1 cellular context compared by ENCODE assay signal in the genomic region with DNA sequence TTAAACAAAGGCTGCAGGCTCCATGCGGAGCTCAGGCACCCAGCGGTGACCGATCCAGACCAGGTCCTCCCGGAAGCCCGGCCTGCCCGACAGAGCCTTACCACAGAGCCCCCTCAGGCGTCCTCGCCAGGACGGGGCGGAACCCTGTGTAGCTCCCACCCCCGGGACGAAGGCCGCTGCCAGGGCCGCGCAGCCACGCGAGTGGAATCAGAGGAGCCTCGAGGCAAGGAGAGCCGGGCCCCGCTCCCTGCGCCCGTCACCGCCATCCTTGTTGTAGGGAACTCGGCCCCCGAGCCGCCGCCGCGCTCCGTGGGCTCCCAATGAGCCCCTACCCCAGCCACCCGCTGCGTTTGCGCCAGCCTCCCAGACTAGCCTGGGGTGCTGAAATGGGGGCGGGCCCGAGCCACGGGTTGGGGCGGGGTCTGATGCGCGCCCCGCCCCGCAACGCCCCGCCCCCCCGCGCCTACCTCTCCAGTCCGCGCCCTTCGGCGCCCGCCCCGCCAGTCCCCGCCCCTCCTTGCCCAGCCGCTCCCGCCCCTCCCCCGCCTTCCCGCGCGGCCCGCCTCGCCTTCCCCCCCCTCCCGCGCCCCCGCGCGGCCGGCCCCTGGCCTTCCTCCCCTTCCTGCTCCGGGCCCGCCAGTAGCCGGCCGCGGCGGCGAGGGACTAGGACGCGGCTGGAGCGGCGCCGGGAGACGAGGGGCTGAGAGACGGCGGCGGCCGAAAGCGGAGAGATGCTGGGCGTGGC.
A peak's percentile ranks its signal among the peaks of the same experiment; 100 is the strongest.
TF ChIP-seq lines count a peak whose summit lies in the region.

Gene LIMS1 (plus strand): TSS at position 639 of the 745 bp plus-strand sequence. CDS start 93 bp downstream, at position 732.

TF ChIP-seq in K562, 482 proteins besides CTCF, POLR2A, EP300 and RAD21 (continued from another document and continues in another):
- TF ChIP-seq, protein P1, sequence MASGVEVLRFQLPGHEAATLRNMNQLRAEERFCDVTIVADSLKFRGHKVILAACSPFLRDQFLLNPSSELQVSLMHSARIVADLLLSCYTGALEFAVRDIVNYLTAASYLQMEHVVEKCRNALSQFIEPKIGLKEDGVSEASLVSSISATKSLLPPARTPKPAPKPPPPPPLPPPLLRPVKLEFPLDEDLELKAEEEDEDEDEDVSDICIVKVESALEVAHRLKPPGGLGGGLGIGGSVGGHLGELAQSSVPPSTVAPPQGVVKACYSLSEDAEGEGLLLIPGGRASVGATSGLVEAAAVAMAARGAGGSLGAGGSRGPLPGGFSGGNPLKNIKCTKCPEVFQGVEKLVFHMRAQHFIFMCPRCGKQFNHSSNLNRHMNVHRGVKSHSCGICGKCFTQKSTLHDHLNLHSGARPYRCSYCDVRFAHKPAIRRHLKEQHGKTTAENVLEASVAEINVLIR (CRISPR knock-in tag; IDR thresholded peaks at IDR 0.05): no peak
- TF ChIP-seq ZNF239 (CRISPR knock-in tag; IDR thresholded peaks at IDR 0.05) (no peak), ZBTB8A (IDR thresholded peaks at IDR 0.05; ENCODE audit: partially characterized antibody) (no peak), ZNF146 (CRISPR knock-in tag; IDR thresholded peaks at IDR 0.05; ENCODE audit: unreplicated experiment) (no peak), ELK1 (CRISPR knock-in tag; IDR thresholded peaks at IDR 0.05) (no peak), GMEB1 (CRISPR knock-in tag; IDR thresholded peaks at IDR 0.05) (no peak), ZNF584 (CRISPR knock-in tag; IDR thresholded peaks at IDR 0.05; ENCODE audit: low read depth) (no peak), NR3C1 (CRISPR knock-in tag; IDR thresholded peaks at IDR 0.05) (0 out of 2 replicates have a peak, but pooled peaks have one; percentile 21), TAF9B (IDR thresholded peaks at IDR 0.05; ENCODE audit: partially characterized antibody) (peak; percentile 70), ZNF197 (CRISPR knock-in tag; IDR thresholded peaks at IDR 0.05; ENCODE audit: low read depth) (no peak), HDAC6 (IDR thresholded peaks at IDR 0.05; ENCODE audit: low read depth, low read length) (no peak), SMARCA5 (IDR thresholded peaks at IDR 0.05) (no peak), RBBP5 (IDR thresholded peaks at IDR 0.05; ENCODE audit: borderline replicate concordance, insufficient read depth, low read length, poor library complexity, severe bottlenecking) (peak; percentile 76), ZNF316 (IDR thresholded peaks at IDR 0.05) (no peak), KAT7 (CRISPR knock-in tag; IDR thresholded peaks at IDR 0.05; ENCODE audit: borderline replicate concordance) (peak; percentile 98; the same call in 1 of the 2 replicates), TEAD1 (CRISPR knock-in tag; IDR thresholded peaks at IDR 0.05) (no peak), MTF1 (CRISPR knock-in tag; IDR thresholded peaks at IDR 0.05; ENCODE audit: borderline replicate concordance) (no peak), E2F6 (IDR thresholded peaks at IDR 0.05; ENCODE audit: borderline replicate concordance in 1 of 2, extremely low read depth in 1 of 2, insufficient read depth in 1 of 2, insufficient read length in 1 of 2, low read depth in 1 of 2, low read length in 1 of 2, poor library complexity in 1 of 2, severe bottlenecking in 1 of 2) (peak; percentile 30 to 53), NEUROD1 (IDR thresholded peaks at IDR 0.05; ENCODE audit: borderline replicate concordance, low read depth, low read length, partially characterized antibody) (no peak), SUPT5H (IDR thresholded peaks at IDR 0.05) (peak; percentile 94), MYBL2 (IDR thresholded peaks at IDR 0.05; ENCODE audit: low read depth) (no peak), MYBL2 (CRISPR knock-in tag; IDR thresholded peaks at IDR 0.05; ENCODE audit: borderline replicate concordance) (no peak), CXXC5 (CRISPR knock-in tag; IDR thresholded peaks at IDR 0.05) (peak; percentile 61; the same call in 1 of the 2 replicates), NR2C2 (CRISPR knock-in tag; IDR thresholded peaks at IDR 0.05) (no peak; the same call in 1 of the 2 replicates), NR2C2 (tag; IDR thresholded peaks at IDR 0.05) (no peak; the same call in 1 of the 2 replicates), HIVEP1 (CRISPR knock-in tag; IDR thresholded peaks at IDR 0.05) (no peak), ATF2 (CRISPR knock-in tag; IDR thresholded peaks at IDR 0.05) (0 out of 2 replicates have a peak, but pooled peaks have one; percentile 33), SMARCE1 (IDR thresholded peaks at IDR 0.05) (no peak), HNRNPL (IDR thresholded peaks at IDR 0.05; ENCODE audit: low read depth, low read length) (peak; percentile 91), CBX8 (IDR thresholded peaks at IDR 0.05; ENCODE audit: borderline replicate concordance, extremely low read depth, low read depth, low read length, poor library complexity, severe bottlenecking) (no peak), SNAPC5 (CRISPR knock-in tag; IDR thresholded peaks at IDR 0.05) (no peak), ZBTB17 (CRISPR knock-in tag; IDR thresholded peaks at IDR 0.05) (no peak), POLR2AphosphoS5 (IDR thresholded peaks at IDR 0.05; ENCODE audit: control insufficient read depth, insufficient read depth, low read depth, low read length) (peak; percentile 89), NBN (IDR thresholded peaks at IDR 0.05; ENCODE audit: low read depth) (no peak), RBM39 (optimal IDR thresholded peaks at IDR 0.05; ENCODE audit: low read depth, low read length) (no peak), HDGF (IDR thresholded peaks at IDR 0.05) (no peak), EWSR1 (IDR thresholded peaks at IDR 0.05; ENCODE audit: borderline replicate concordance, low read depth, partially characterized antibody) (no peak)
- TF ChIP-seq, protein P2, sequence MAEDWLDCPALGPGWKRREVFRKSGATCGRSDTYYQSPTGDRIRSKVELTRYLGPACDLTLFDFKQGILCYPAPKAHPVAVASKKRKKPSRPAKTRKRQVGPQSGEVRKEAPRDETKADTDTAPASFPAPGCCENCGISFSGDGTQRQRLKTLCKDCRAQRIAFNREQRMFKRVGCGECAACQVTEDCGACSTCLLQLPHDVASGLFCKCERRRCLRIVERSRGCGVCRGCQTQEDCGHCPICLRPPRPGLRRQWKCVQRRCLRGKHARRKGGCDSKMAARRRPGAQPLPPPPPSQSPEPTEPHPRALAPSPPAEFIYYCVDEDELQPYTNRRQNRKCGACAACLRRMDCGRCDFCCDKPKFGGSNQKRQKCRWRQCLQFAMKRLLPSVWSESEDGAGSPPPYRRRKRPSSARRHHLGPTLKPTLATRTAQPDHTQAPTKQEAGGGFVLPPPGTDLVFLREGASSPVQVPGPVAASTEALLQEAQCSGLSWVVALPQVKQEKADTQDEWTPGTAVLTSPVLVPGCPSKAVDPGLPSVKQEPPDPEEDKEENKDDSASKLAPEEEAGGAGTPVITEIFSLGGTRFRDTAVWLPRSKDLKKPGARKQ (CRISPR knock-in tag; IDR thresholded peaks at IDR 0.05): no peak
- TF ChIP-seq, protein P3, sequence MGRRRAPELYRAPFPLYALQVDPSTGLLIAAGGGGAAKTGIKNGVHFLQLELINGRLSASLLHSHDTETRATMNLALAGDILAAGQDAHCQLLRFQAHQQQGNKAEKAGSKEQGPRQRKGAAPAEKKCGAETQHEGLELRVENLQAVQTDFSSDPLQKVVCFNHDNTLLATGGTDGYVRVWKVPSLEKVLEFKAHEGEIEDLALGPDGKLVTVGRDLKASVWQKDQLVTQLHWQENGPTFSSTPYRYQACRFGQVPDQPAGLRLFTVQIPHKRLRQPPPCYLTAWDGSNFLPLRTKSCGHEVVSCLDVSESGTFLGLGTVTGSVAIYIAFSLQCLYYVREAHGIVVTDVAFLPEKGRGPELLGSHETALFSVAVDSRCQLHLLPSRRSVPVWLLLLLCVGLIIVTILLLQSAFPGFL (CRISPR knock-in tag; IDR thresholded peaks at IDR 0.05): no peak
- TF ChIP-seq, protein P4, sequence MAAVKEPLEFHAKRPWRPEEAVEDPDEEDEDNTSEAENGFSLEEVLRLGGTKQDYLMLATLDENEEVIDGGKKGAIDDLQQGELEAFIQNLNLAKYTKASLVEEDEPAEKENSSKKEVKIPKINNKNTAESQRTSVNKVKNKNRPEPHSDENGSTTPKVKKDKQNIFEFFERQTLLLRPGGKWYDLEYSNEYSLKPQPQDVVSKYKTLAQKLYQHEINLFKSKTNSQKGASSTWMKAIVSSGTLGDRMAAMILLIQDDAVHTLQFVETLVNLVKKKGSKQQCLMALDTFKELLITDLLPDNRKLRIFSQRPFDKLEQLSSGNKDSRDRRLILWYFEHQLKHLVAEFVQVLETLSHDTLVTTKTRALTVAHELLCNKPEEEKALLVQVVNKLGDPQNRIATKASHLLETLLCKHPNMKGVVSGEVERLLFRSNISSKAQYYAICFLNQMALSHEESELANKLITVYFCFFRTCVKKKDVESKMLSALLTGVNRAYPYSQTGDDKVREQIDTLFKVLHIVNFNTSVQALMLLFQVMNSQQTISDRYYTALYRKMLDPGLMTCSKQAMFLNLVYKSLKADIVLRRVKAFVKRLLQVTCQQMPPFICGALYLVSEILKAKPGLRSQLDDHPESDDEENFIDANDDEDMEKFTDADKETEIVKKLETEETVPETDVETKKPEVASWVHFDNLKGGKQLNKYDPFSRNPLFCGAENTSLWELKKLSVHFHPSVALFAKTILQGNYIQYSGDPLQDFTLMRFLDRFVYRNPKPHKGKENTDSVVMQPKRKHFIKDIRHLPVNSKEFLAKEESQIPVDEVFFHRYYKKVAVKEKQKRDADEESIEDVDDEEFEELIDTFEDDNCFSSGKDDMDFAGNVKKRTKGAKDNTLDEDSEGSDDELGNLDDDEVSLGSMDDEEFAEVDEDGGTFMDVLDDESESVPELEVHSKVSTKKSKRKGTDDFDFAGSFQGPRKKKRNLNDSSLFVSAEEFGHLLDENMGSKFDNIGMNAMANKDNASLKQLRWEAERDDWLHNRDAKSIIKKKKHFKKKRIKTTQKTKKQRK (IDR thresholded peaks at IDR 0.05; ENCODE audit: borderline replicate concordance, low read depth, low read length): no peak
- TF ChIP-seq, protein P5, sequence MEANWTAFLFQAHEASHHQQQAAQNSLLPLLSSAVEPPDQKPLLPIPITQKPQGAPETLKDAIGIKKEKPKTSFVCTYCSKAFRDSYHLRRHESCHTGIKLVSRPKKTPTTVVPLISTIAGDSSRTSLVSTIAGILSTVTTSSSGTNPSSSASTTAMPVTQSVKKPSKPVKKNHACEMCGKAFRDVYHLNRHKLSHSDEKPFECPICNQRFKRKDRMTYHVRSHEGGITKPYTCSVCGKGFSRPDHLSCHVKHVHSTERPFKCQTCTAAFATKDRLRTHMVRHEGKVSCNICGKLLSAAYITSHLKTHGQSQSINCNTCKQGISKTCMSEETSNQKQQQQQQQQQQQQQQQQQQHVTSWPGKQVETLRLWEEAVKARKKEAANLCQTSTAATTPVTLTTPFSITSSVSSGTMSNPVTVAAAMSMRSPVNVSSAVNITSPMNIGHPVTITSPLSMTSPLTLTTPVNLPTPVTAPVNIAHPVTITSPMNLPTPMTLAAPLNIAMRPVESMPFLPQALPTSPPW (CRISPR knock-in tag; IDR thresholded peaks at IDR 0.05): peak; percentile 99
- TF ChIP-seq, protein P6, sequence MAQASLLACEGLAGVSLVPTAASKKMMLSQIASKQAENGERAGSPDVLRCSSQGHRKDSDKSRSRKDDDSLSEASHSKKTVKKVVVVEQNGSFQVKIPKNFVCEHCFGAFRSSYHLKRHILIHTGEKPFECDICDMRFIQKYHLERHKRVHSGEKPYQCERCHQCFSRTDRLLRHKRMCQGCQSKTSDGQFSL (CRISPR knock-in tag; IDR thresholded peaks at IDR 0.05): peak; percentile 89
- TF ChIP-seq, protein P6 (tag; IDR thresholded peaks at IDR 0.05): peak in 1 of 2 experiments; percentile 75; a peak in 2 of 4 replicates
- TF ChIP-seq, protein P7, sequence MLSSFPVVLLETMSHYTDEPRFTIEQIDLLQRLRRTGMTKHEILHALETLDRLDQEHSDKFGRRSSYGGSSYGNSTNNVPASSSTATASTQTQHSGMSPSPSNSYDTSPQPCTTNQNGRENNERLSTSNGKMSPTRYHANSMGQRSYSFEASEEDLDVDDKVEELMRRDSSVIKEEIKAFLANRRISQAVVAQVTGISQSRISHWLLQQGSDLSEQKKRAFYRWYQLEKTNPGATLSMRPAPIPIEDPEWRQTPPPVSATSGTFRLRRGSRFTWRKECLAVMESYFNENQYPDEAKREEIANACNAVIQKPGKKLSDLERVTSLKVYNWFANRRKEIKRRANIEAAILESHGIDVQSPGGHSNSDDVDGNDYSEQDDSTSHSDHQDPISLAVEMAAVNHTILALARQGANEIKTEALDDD (IDR thresholded peaks at IDR 0.05): no peak
